In genomic region chr19:40507892-40508291, GRCh38 we compare ENCODE assay signal across 2 cellular contexts.
A peak's percentile ranks its signal among the peaks of the same experiment; 100 is the strongest.
TF ChIP-seq lines count a peak whose summit lies in the region.

No MANE protein-coding gene starts in this region.

TF ChIP-seq in WTC11, 78 proteins besides CTCF, POLR2A, EP300 and RAD21:
- TF ChIP-seq NFE2L1 (CRISPR knock-in tag; IDR thresholded peaks at IDR 0.05) (no peak), GTF2I (CRISPR knock-in tag; conservative IDR thresholded peaks at IDR 0.05) (no peak), JUN (CRISPR knock-in tag; IDR thresholded peaks at IDR 0.05) (no peak), ZNF423 (CRISPR knock-in tag; IDR thresholded peaks at IDR 0.05) (no peak), TEAD4 (CRISPR knock-in tag; IDR thresholded peaks at IDR 0.05) (no peak), ZNF121 (CRISPR knock-in tag; IDR thresholded peaks at IDR 0.05) (no peak), RORB (CRISPR knock-in tag; IDR thresholded peaks at IDR 0.05) (no peak)

TF ChIP-seq in H1, 55 proteins besides CTCF, POLR2A, EP300 and RAD21:
- TF ChIP-seq SRF (IDR thresholded peaks at IDR 0.05; ENCODE audit: low read depth, low read length) (no peak), KDM1A (IDR thresholded peaks at IDR 0.05; ENCODE audit: borderline replicate concordance, low read length) (no peak), GTF2F1 (IDR thresholded peaks at IDR 0.05; ENCODE audit: borderline replicate concordance, low read depth, low read length) (no peak), SP1 (IDR thresholded peaks at IDR 0.05; ENCODE audit: low read depth, low read length) (0 out of 2 replicates have a peak, but pooled peaks have one; percentile 31), SP4 (IDR thresholded peaks at IDR 0.05; ENCODE audit: low read length) (no peak), CREB1 (IDR thresholded peaks at IDR 0.05) (no peak), EZH2 (IDR thresholded peaks at IDR 0.05; ENCODE audit: low read depth, low read length, severe bottlenecking) (no peak)
